In genomic region chr15:68378595-68378994, GRCh38 we compare ENCODE assay signal across 23 cellular contexts. TPM values are rescaled to one million over a fixed set of nuclear protein-coding genes. Genes with fewer than 3 reads are reported as not detected.
"Had no signal": no experiment of that assay in that cellular context is flagged by ENCODE, and none has a peak within 500 bp of the region (broad histone marks: within the 10 kb centered on the region; RNA-seq: fewer than 3 reads in every experiment).

No MANE protein-coding gene starts in this region.

- H3K36me3 ChIP-seq: gastroesophageal sphincter, transverse colon had no signal

- ATAC-seq: activated T-cell treated with anti-CD3 and anti-CD28 coated beads, Interleukin-2, amount 50 U/mL, for 4 hours; gastroesophageal sphincter; left cardiac atrium; naive thymus-derived CD8-positive, alpha-beta T cell had no signal

- H3K4me1 ChIP-seq: gastroesophageal sphincter, parathyroid adenoma, psoas muscle, transverse colon had no signal

- H3K9me3 ChIP-seq: ascending aorta, gastroesophageal sphincter, psoas muscle, transverse colon had no signal

- H3K27me3 ChIP-seq: ascending aorta, gastroesophageal sphincter, hepatocyte, transverse colon had no signal

- H3K9ac ChIP-seq: parathyroid adenoma had no signal

- DNase-seq: activated CD4-positive, alpha-beta T cell treated with anti-CD3 and anti-CD28 coated beads for 4 hours; activated CD4-positive, alpha-beta T cell treated with anti-CD3 and anti-CD28 coated beads, Interleukin-2, amount 50 U/mL, for 48 hours; activated naive CD4-positive, alpha-beta T cell treated with Interleukin-2 at 50 U/mL for 16 hours; activated T-cell treated with anti-CD3 and anti-CD28 coated beads, Interleukin-2, amount 50 U/mL, for 4 hours; left cardiac atrium; nucleus accumbens; psoas muscle; stimulated activated CD4-positive, alpha-beta T cell treated with anti-CD3 and anti-CD28 coated beads, Interleukin-15, amount 100 ng/mL, for 24 hours; stimulated activated CD4-positive, alpha-beta T cell treated with anti-CD3 and anti-CD28 coated beads, Interleukin-2, amount 100 ng/mL, for 24 hours; stimulated activated naive CD4-positive, alpha-beta T cell treated with Interleukin-2 at 50 U/mL for 16 hours; T-helper 1 cell; transverse colon had no signal

- H3K4me2 ChIP-seq: hepatocyte had no signal

- H3K4me3 ChIP-seq: ascending aorta, gastroesophageal sphincter, hepatocyte, psoas muscle, transverse colon had no signal

- H3K27me3 Mint-ChIP-seq: activated naive CD8-positive, alpha-beta T cell; naive thymus-derived CD8-positive, alpha-beta T cell had no signal

- H3K4me3 Mint-ChIP-seq: activated naive CD8-positive, alpha-beta T cell; activated T-cell treated with anti-CD3 and anti-CD28 coated beads, Interleukin-2, amount 50 U/mL, for 4 hours; brain; neural crest cell had no signal

- H2AFZ ChIP-seq: hepatocyte, parathyroid adenoma had no signal

- H3K36me3 Mint-ChIP-seq: activated naive CD8-positive, alpha-beta T cell; brain; naive thymus-derived CD8-positive, alpha-beta T cell had no signal

- H3K27ac ChIP-seq: gastroesophageal sphincter, hepatocyte, parathyroid adenoma, psoas muscle, transverse colon, VCaP had no signal

- H3K9me3 Mint-ChIP-seq: activated T-cell treated with anti-CD3 and anti-CD28 coated beads, Interleukin-2, amount 50 U/mL, for 4 hours; activated T-helper 2 cell treated with anti-CD3 and anti-CD28 coated beads, Interferon-gamma antibody, Interleukin-2, Interleukin-4, amounts not matched to agents 10 μg/mL and 5 μg/mL and 100 μg/mL, durations not matched to agents 14 hours and 24 hours and 36 hours; naive thymus-derived CD8-positive, alpha-beta T cell had no signal

- H3K27ac Mint-ChIP-seq: activated naive CD8-positive, alpha-beta T cell; activated T-helper 2 cell treated with anti-CD3 and anti-CD28 coated beads, Interferon-gamma antibody, Interleukin-2, Interleukin-4, amounts not matched to agents 10 μg/mL and 5 μg/mL and 100 μg/mL, durations not matched to agents 14 hours and 24 hours and 36 hours; brain had no signal

RNA-seq across cellular contexts. Expression of gene ITGA11, which starts 53.4 kb away (rescaled TPM):
- polyA plus RNA-seq: keratinocyte had no signal
